In the genomic region with DNA sequence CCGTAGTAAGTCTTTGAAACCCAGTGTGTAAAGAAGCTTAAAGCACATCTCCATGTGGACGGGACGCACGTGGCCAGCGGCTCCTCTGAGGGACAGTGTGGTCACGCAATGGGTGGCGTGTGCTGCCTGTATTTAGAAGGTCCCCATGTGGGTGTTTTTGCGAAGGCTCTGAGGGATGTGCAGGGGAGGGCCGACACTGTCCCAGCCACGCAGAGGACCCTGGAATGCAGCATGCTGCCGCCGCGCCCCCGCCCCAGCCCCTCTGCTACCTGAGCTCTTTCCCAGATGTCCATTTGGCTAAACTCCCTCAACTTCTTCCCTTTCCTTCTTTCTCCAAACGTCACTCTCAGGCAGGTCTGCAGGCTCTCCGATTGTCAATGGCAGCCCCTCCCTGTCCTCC, we compare ENCODE assay signal across 18 cellular contexts.
"Had no signal": no experiment of that assay in that cellular context is flagged by ENCODE, and none has a peak within 500 bp of the region (broad histone marks: within the 10 kb centered on the region; RNA-seq: fewer than 3 reads in every experiment).

No MANE protein-coding gene starts in this region.

- H3K27me3 Mint-ChIP-seq: naive thymus-derived CD8-positive, alpha-beta T cell; stimulated activated memory B cell treated with anti-CD40 and anti-IgM and Interleukin-4, amounts not matched to agents 10 μg/mL and 1 μg/mL and 100 μg/mL, for 72 hours; stimulated activated naive CD8-positive, alpha-beta T cell treated with anti-CD3 and anti-CD28 coated beads, Interleukin-15, Interleukin-2, amounts not matched to agents 100 ng/mL and 50 ng/mL, for 24 hours had no signal

- H3K9me3 Mint-ChIP-seq: endodermal cell; naive thymus-derived CD8-positive, alpha-beta T cell; stimulated activated memory B cell treated with anti-CD40 and anti-IgM and Interleukin-4, amounts not matched to agents 10 μg/mL and 1 μg/mL and 100 μg/mL, for 72 hours; stimulated activated naive CD8-positive, alpha-beta T cell treated with anti-CD3 and anti-CD28 coated beads, Interleukin-15, Interleukin-2, amounts not matched to agents 100 ng/mL and 50 ng/mL, for 24 hours had no signal

- H3K4me3 ChIP-seq: coronary artery, mucosa of descending colon, pancreas, tibial artery, upper lobe of right lung, vagina had no signal

- H3K36me3 ChIP-seq: pancreas, upper lobe of right lung, vagina had no signal

- DNase-seq: effector CD4-positive, alpha-beta T cell; endodermal cell; erythroblast; foreskin keratinocyte; left colon; mammary epithelial cell; mucosa of descending colon; naive thymus-derived CD8-positive, alpha-beta T cell; pancreas; right cardiac atrium; stimulated activated CD4-positive, alpha-beta T cell treated with anti-CD3 and anti-CD28 coated beads, Interleukin-4, amount 100 ng/mL, for 24 hours; tibial artery; upper lobe of right lung had no signal

- H3K27me3 ChIP-seq: foreskin keratinocyte, pancreas, tibial artery, upper lobe of right lung, vagina had no signal

- H3K27ac Mint-ChIP-seq: progenitor cell of endocrine pancreas; stimulated activated memory B cell treated with anti-CD40 and anti-IgM and Interleukin-4, amounts not matched to agents 10 μg/mL and 1 μg/mL and 100 μg/mL, for 72 hours had no signal

- H3K4me1 ChIP-seq: pancreas, upper lobe of right lung, vagina had no signal

- H3K4me3 Mint-ChIP-seq: endodermal cell; naive thymus-derived CD8-positive, alpha-beta T cell; stimulated activated memory B cell treated with anti-CD40 and anti-IgM and Interleukin-4, amounts not matched to agents 10 μg/mL and 1 μg/mL and 100 μg/mL, for 72 hours; stimulated activated naive CD8-positive, alpha-beta T cell treated with anti-CD3 and anti-CD28 coated beads, Interleukin-15, Interleukin-2, amounts not matched to agents 100 ng/mL and 50 ng/mL, for 24 hours had no signal

- H3K9me3 ChIP-seq: mucosa of descending colon, pancreas, tibial artery, upper lobe of right lung, vagina had no signal

- H3K27ac ChIP-seq: coronary artery, foreskin keratinocyte, pancreas, tibial artery, upper lobe of right lung, vagina had no signal

- ATAC-seq: foreskin keratinocyte; left colon; mucosa of descending colon; naive thymus-derived CD8-positive, alpha-beta T cell; pancreas; right cardiac atrium; stimulated activated memory B cell treated with anti-CD40 and anti-IgM and Interleukin-4, amounts not matched to agents 10 μg/mL and 1 μg/mL and 100 μg/mL, for 72 hours; upper lobe of right lung had no signal
